1 cellular context compared by ENCODE assay signal in the genomic region with DNA sequence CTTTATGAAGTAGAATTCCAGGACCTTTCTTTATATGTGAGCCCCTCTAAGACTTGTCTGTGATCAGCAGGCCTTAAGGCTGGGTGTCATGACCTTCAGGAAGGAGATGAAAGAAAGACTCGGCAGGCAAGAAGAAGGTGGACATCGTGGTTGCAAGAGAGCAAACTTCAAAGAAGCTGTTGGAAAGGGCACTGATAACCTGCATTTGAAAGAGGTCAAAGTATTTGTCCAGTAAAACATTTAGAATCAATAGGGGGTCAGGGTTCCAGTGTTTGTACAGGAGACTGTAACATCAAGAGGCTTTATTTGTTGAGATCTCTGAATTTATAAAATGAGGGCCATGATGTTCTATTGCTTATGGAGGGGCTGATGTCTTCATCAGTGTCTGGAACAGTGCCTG.
A peak's percentile ranks its signal among the peaks of the same experiment; 100 is the strongest.
TF ChIP-seq lines count a peak whose summit lies in the region.

No MANE protein-coding gene starts in this region.

TF ChIP-seq in HepG2, 621 proteins besides CTCF, POLR2A, EP300 and RAD21 (continued from another document):
- TF ChIP-seq REST (IDR thresholded peaks at IDR 0.05; ENCODE audit: borderline replicate concordance in 1 of 2, low read depth in 1 of 2, low read length in 2 of 2) (peak in 1 of 2 experiments; percentile 67; a peak in 1 of 4 replicates), MIXL1 (CRISPR knock-in tag; IDR thresholded peaks at IDR 0.05) (no peak), ZNF180 (CRISPR knock-in tag; IDR thresholded peaks at IDR 0.05; ENCODE audit: borderline replicate concordance, low read depth) (no peak)
